In the genomic region with DNA sequence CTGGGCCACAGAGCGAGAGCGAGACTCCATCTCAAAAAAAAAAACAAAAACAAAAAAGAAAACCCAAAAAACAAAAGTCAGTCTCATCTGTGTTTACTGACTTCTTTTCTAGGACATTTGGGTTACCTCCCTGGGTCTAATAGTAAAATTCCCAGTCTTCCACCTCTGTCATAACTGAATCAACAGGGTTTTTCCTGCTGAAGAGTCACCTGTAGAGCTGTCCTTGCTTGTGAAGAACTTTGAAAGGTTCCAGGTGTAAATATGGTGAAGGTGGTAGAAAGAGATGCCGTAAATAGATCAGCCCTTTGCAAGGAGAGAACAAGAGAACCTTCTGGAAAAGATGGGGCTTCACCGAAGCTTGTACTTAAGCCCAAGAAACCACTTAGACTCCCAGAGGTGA, we compare ENCODE assay signal across 25 cellular contexts.
DNase-seq lines count a peak whose midpoint lies in the region; ATAC-seq and TF ChIP-seq lines count a peak whose summit lies in the region.
"Had no signal": no experiment of that assay in that cellular context is flagged by ENCODE, and none has a peak within 500 bp of the region (broad histone marks: within the 10 kb centered on the region; RNA-seq: fewer than 3 reads in every experiment).

No MANE protein-coding gene starts in this region.

- H3K36me3 Mint-ChIP-seq in glutamatergic neuron (ENCODE audit: unreplicated experiment): no peaks in the 10 kb centered on the region
- H3K36me3 Mint-ChIP-seq: CD14-positive monocyte; CD4-positive, alpha-beta memory T cell; CD4-positive, CD25-positive, alpha-beta regulatory T cell; CD8-positive, alpha-beta memory T cell had no signal

- H3K27me3 Mint-ChIP-seq in glutamatergic neuron (ENCODE audit: unreplicated experiment): peaks cover 24% of the 10 kb centered on the region
- peaks cover 68% of the 10 kb centered on the region for H3K27me3 Mint-ChIP-seq in stimulated activated naive CD8-positive, alpha-beta T cell treated with anti-CD3 and anti-CD28 coated beads, Interleukin-15, amount 100 ng/mL, for 72 hours

- H3K9me3 ChIP-seq in Panc1 (ENCODE audit: control insufficient read depth, insufficient read depth, low read depth, low read length): no peaks in the 10 kb centered on the region
- H3K9me3 ChIP-seq in gastrocnemius medialis: no peaks in the 10 kb centered on the region
- H3K9me3 ChIP-seq: BE2C, BLaER1 had no signal

- peaks cover 20% of the 10 kb centered on the region for H3K9me3 Mint-ChIP-seq in glutamatergic neuron (ENCODE audit: unreplicated experiment)
- H3K9me3 Mint-ChIP-seq in stimulated activated naive CD8-positive, alpha-beta T cell treated with anti-CD3 and anti-CD28 coated beads, Interleukin-15, amount 100 ng/mL, for 72 hours: no peaks in the 10 kb centered on the region
- H3K9me3 Mint-ChIP-seq: CD4-positive, CD25-positive, alpha-beta regulatory T cell; CD8-positive, alpha-beta memory T cell had no signal

- POLR2A ChIA-PET in Panc1 (lab: Charles Lee): no interaction called here

- no peak overlapping the region for H3K4me3 ChIP-seq in Panc1 (ENCODE audit: low read depth in 2 of 2, low read length in 2 of 2)
- no peak overlapping the region for H3K4me3 ChIP-seq in gastrocnemius medialis
- H3K4me3 ChIP-seq: BLaER1, GM12878 had no signal

- TF ChIP-seq CTCF in Panc1 (IDR thresholded peaks at IDR 0.05) (no peak), glutamatergic neuron (IDR thresholded peaks at IDR 0.05; ENCODE audit: partially characterized antibody, unreplicated experiment) (no peak), gastrocnemius medialis (IDR thresholded peaks at IDR 0.05 in 4 of 5, conservative IDR thresholded peaks at IDR 0.05 in 1 of 5) (no peak)

- H3K27ac Mint-ChIP-seq in glutamatergic neuron (ENCODE audit: unreplicated experiment): peak overlapping the region; percentile 60
- H3K27ac Mint-ChIP-seq in stimulated activated naive CD8-positive, alpha-beta T cell treated with anti-CD3 and anti-CD28 coated beads, Interleukin-15, amount 100 ng/mL, for 72 hours: no peak overlapping the region
- H3K27ac Mint-ChIP-seq: CD14-positive monocyte; CD4-positive, alpha-beta memory T cell; CD4-positive, CD25-positive, alpha-beta regulatory T cell; CD8-positive, alpha-beta memory T cell had no signal

- TSS peak; percentile 31 for BruUV-seq in Panc1 (replicated peaks; lab: Mats Ljungman, UMichigan)

- intact Hi-C loops in Panc1 (cut with micrococcal nuclease; ENCODE audit: unreplicated experiment) (no loop called here), gastrocnemius medialis (cut with DNase I; ENCODE audit: low total_unique reads) (no loop called here)

- H3K4me1 ChIP-seq in Panc1 (ENCODE audit: control insufficient read depth, insufficient read depth, low read length) (no peaks in the 10 kb centered on the region; the same call in 1 of the 2 replicates), gastrocnemius medialis (peaks cover 43 to 46% of the 10 kb centered on the region in 2 donors)

- no peak overlapping the region for H3K4me3 Mint-ChIP-seq in glutamatergic neuron (ENCODE audit: unreplicated experiment)
- no peak overlapping the region for H3K4me3 Mint-ChIP-seq in stimulated activated naive CD8-positive, alpha-beta T cell treated with anti-CD3 and anti-CD28 coated beads, Interleukin-15, amount 100 ng/mL, for 72 hours
- H3K4me3 Mint-ChIP-seq: CD4-positive, alpha-beta memory T cell; CD4-positive, CD25-positive, alpha-beta regulatory T cell; CD8-positive, alpha-beta memory T cell had no signal

- in situ Hi-C loops in Panc1 (cut with HindIII; ENCODE audit: low pct_unique_long_range_greater_than_20kb, low sequenced_read_pairs): no loop called here
- in situ Hi-C loops in gastrocnemius medialis (cut with MboI; ENCODE audit: low sequenced_read_pairs in 4 of 4): no loop called here

- H3K4me1 Mint-ChIP-seq in glutamatergic neuron (ENCODE audit: low read depth, unreplicated experiment): peaks cover 71% of the 10 kb centered on the region
- peaks cover 6% of the 10 kb centered on the region for H3K4me1 Mint-ChIP-seq in stimulated activated naive CD8-positive, alpha-beta T cell treated with anti-CD3 and anti-CD28 coated beads, Interleukin-15, amount 100 ng/mL, for 72 hours
- H3K4me1 Mint-ChIP-seq: CD4-positive, alpha-beta memory T cell; CD4-positive, CD25-positive, alpha-beta regulatory T cell had no signal

- no peak overlapping the region for H3K27ac ChIP-seq in Panc1 (ENCODE audit: low read length)
- peak overlapping the region; percentile 14 to 96 (median 78) for H3K27ac ChIP-seq in gastrocnemius medialis
- H3K27ac ChIP-seq: BLaER1 had no signal

- H3K27me3 ChIP-seq in Panc1 (ENCODE audit: control insufficient read depth, insufficient read depth, low read length) (no peaks in the 10 kb centered on the region), gastrocnemius medialis (no peaks in the 10 kb centered on the region)
- H3K27me3 ChIP-seq: BE2C had no signal

- DNase-seq in Panc1 (ENCODE audit: low read depth, low spot score) (no peak), glutamatergic neuron (no peak), gastrocnemius medialis (no peak), superior temporal gyrus (ENCODE audit: extremely low spot score) (no peak)
- DNase-seq in activated effector memory CD4-positive, alpha-beta T cell treated with anti-CD3 and anti-CD28 coated beads, Interleukin-2, amount 50 U/mL, for 16 hours: no peak
- DNase-seq in stimulated activated naive CD8-positive, alpha-beta T cell treated with anti-CD3 and anti-CD28 coated beads, Interleukin-15, amount 100 ng/mL, for 72 hours: no peak
- DNase-seq: 8988T; ACHN; BE2C; C1 segment of cervical spinal cord; CD4-positive, alpha-beta memory T cell; CD4-positive, CD25-positive, alpha-beta regulatory T cell; CD8-positive, alpha-beta memory T cell; COR-L47; DMS 273 treated with DMSO at 0.1 percent for 48 hours; DMS153; DMS53; DMS79; DND-41; EL; GDM1 had no signal

- CTCF ChIA-PET in Panc1 (lab: Charles Lee): no interaction called here

- H3K36me3 ChIP-seq in Panc1 (ENCODE audit: control insufficient read depth, insufficient read depth, low read length) (no peaks in the 10 kb centered on the region), gastrocnemius medialis (no peaks in the 10 kb centered on the region)
- H3K36me3 ChIP-seq: BE2C, BLaER1 had no signal

- ATAC-seq in Panc1 (no peak), gastrocnemius medialis (no peak), GM18870 (IDR thresholded peaks at IDR 0.05; ENCODE audit: unreplicated experiment) (no peak)
- no peak for ATAC-seq in stimulated activated naive CD8-positive, alpha-beta T cell treated with anti-CD3 and anti-CD28 coated beads, Interleukin-15, amount 100 ng/mL, for 72 hours
- ATAC-seq: GM12878 had no signal

- TF ChIP-seq POLR2A in gastrocnemius medialis (IDR thresholded peaks at IDR 0.05): no peak
